23 cellular contexts compared by ENCODE assay signal in the genomic region with DNA sequence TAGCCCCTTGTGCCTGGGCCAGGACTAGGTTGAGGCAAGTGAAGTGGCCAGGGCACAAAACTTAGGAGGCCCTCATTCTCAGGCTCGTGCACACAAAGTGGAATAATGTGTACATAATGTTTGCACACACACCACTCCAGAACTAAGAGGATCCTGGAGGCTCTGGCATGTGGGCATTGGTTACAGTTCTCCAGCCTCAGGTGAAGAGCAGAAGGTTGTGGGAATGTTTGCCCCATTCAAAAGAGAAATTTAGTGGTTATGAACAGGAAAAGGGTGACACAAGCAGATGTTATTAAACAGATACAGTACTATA. TPM values are rescaled to one million over a fixed set of nuclear protein-coding genes. Genes with fewer than 3 reads are reported as not detected.
A peak's percentile ranks its signal among the peaks of the same experiment; 100 is the strongest.
DNase-seq lines count a peak whose midpoint lies in the region; ATAC-seq and TF ChIP-seq lines count a peak whose summit lies in the region.
"Had no signal": no experiment of that assay in that cellular context is flagged by ENCODE, and none has a peak within 500 bp of the region (broad histone marks: within the 10 kb centered on the region; RNA-seq: fewer than 3 reads in every experiment).

No MANE protein-coding gene starts in this region.

- H3K27me3 ChIP-seq in CD4-positive, alpha-beta memory T cell (ENCODE audit: insufficient read depth, low read length) = no peaks in the 10 kb centered on the region
- H3K27me3 ChIP-seq in foreskin keratinocyte (no peaks in the 10 kb centered on the region), SK-N-SH (ENCODE audit: insufficient read depth) (no peaks in the 10 kb centered on the region)
- H3K27me3 ChIP-seq: BE2C, SJSA1 had no signal

- no peak overlapping the region for H3K4me3 ChIP-seq in CD4-positive, alpha-beta memory T cell (ENCODE audit: low read length in 2 of 2)
- H3K4me3 ChIP-seq in LNCaP clone FGC (ENCODE audit: low read depth, low read length) (no peak overlapping the region), SK-N-SH (ENCODE audit: low read depth in 2 of 2, low read length in 1 of 2) (no peak overlapping the region)
- H3K4me3 ChIP-seq: SJSA1 had no signal

- no peak for DNase-seq in CD4-positive, alpha-beta memory T cell
- DNase-seq in LNCaP clone FGC (ENCODE audit: low read depth) = peak; percentile 49
- no peak for DNase-seq in foreskin keratinocyte
- DNase-seq in pons (ENCODE audit: low spot score) = no peak
- no peak for DNase-seq in SK-N-SH
- no peak for DNase-seq in hypothalamus (lab: John Stamatoyannopoulos, UW)
- DNase-seq: BE2C; Calu3; CD4-positive, CD25-positive, alpha-beta regulatory T cell; EL; GF-D8; IMR-90; NCI-H1436; NCI-H2171; NCI-H345; NCI-H524; NCI-H774; OCI-M1 had no signal

- POLR2A ChIA-PET in CD4-positive, alpha-beta memory T cell (lab: Charles Lee; ENCODE audit: partially characterized antibody) = no interaction called here
- POLR2A ChIA-PET in SK-N-SH (lab: Yijun Ruan, JAX) = no interaction called here

- H3K9ac ChIP-seq in SK-N-SH = no peak overlapping the region
- H3K9ac ChIP-seq: KMS-11 had no signal

- H4K20me1 ChIP-seq in SK-N-SH (ENCODE audit: insufficient read depth) = 0 out of 2 replicates have a peak, but pooled peaks cover 2% of the 10 kb centered on the region

- H3K4me1 ChIP-seq in CD4-positive, alpha-beta memory T cell (ENCODE audit: insufficient read depth, low read length) = peaks cover 16% of the 10 kb centered on the region
- H3K4me1 ChIP-seq in foreskin keratinocyte (peaks cover 7% of the 10 kb centered on the region), SK-N-SH (ENCODE audit: control insufficient read depth in 1 of 2, insufficient read depth in 2 of 2, low read depth in 1 of 2, low read length in 1 of 2) (peaks cover 0 to 15% of the 10 kb centered on the region in 2 experiments; a peak in 1 of 4 replicates)
- H3K4me1 ChIP-seq: BE2C, SJSA1 had no signal

- H3K9me2 ChIP-seq in SK-N-SH = no peaks in the 10 kb centered on the region

- no peak for TF ChIP-seq EP300 in SK-N-SH (IDR thresholded peaks at IDR 0.05; ENCODE audit: borderline replicate concordance in 1 of 2, low read depth in 1 of 2, low read length in 1 of 2)

- H3F3A ChIP-seq in SK-N-SH (replicated peaks; ENCODE audit: insufficient read depth) = no peaks in the 10 kb centered on the region

- H3K4me2 ChIP-seq in SK-N-SH = no peak overlapping the region
- H3K4me2 ChIP-seq: KMS-11 had no signal

- H3K4me1 Mint-ChIP-seq in CD4-positive, alpha-beta memory T cell = peaks cover 40 to 78% (median 57%) of the 10 kb centered on the region in 4 donors
- H3K4me1 Mint-ChIP-seq in stimulated activated memory B cell treated with anti-CD40 and anti-IgM and Interleukin-4, amounts not matched to agents 10 μg/mL and 1 μg/mL and 100 μg/mL, for 72 hours = peaks cover 41% of the 10 kb centered on the region

- intact Hi-C loops in CD4-positive, alpha-beta memory T cell (cut with micrococcal nuclease) = no loop called here

- TF ChIP-seq RAD21 in SK-N-SH (IDR thresholded peaks at IDR 0.05; ENCODE audit: low read length) = no peak

- no peaks in the 10 kb centered on the region for H3K9me3 ChIP-seq in CD4-positive, alpha-beta memory T cell (ENCODE audit: control insufficient read depth in 1 of 2, low read length in 2 of 2)
- no peaks in the 10 kb centered on the region for H3K9me3 ChIP-seq in SK-N-SH
- H3K9me3 ChIP-seq: BE2C, SJSA1 had no signal

- H3K79me2 ChIP-seq in SK-N-SH (ENCODE audit: insufficient read depth) = peaks cover 61% of the 10 kb centered on the region

- peak overlapping the region in 4 of 7 donors; percentile 18 to 77 (median 50) for H3K27ac Mint-ChIP-seq in CD4-positive, alpha-beta memory T cell
- peak overlapping the region; percentile 53 for H3K27ac Mint-ChIP-seq in stimulated activated memory B cell treated with anti-CD40 and anti-IgM and Interleukin-4, amounts not matched to agents 10 μg/mL and 1 μg/mL and 100 μg/mL, for 72 hours
- H3K27ac Mint-ChIP-seq: T-helper 1 cell treated with Interleukin-12 subunit alpha and Interleukin-12 subunit beta and Interleukin-4 antibody, amounts not matched to agents 30 μg/mL and 1 μg/mL, for 36 hours had no signal

- H2AFZ ChIP-seq in SK-N-SH (ENCODE audit: low read depth) = no peak overlapping the region

- H3K36me3 ChIP-seq in CD4-positive, alpha-beta memory T cell (ENCODE audit: insufficient read depth, low read length) = peaks cover 28% of the 10 kb centered on the region
- H3K36me3 ChIP-seq in SK-N-SH (replicated peaks in 1 of 2; ENCODE audit: control insufficient read depth in 1 of 2, insufficient read depth in 2 of 2, low read length in 1 of 2) = peaks cover 25 to 30% of the 10 kb centered on the region in 2 experiments

- CTCF ChIA-PET in CD4-positive, alpha-beta memory T cell (lab: Charles Lee; ENCODE audit: partially characterized antibody) = no interaction called here
- CTCF ChIA-PET in SK-N-SH (lab: Yijun Ruan, JAX) = interaction anchor here (2.5 to 9.4 kb wide), 2 partner anchors 239 to 374 kb away, joined by 8 to 102 read pairs; no protein-coding TSS in a partner anchor

- peaks cover 0 to 1% (median 0%) of the 10 kb centered on the region in 8 donors for H3K9me3 Mint-ChIP-seq in CD4-positive, alpha-beta memory T cell
- H3K9me3 Mint-ChIP-seq in stimulated activated memory B cell treated with anti-CD40 and anti-IgM and Interleukin-4, amounts not matched to agents 10 μg/mL and 1 μg/mL and 100 μg/mL, for 72 hours = no peaks in the 10 kb centered on the region
- H3K9me3 Mint-ChIP-seq: CD4-positive, CD25-positive, alpha-beta regulatory T cell; T-helper 1 cell treated with Interleukin-12 subunit alpha and Interleukin-12 subunit beta and Interleukin-4 antibody, amounts not matched to agents 30 μg/mL and 1 μg/mL, for 36 hours had no signal

- H3K36me3 Mint-ChIP-seq in CD4-positive, alpha-beta memory T cell = peaks cover 51% of the 10 kb centered on the region in 2 donors
- H3K36me3 Mint-ChIP-seq in stimulated activated memory B cell treated with anti-CD40 and anti-IgM and Interleukin-4, amounts not matched to agents 10 μg/mL and 1 μg/mL and 100 μg/mL, for 72 hours = peaks cover 33% of the 10 kb centered on the region

- H3K27ac ChIP-seq in CD4-positive, alpha-beta memory T cell (ENCODE audit: low read depth, low read length) = no peak overlapping the region
- H3K27ac ChIP-seq in foreskin keratinocyte = peak overlapping the region; percentile 35
- H3K27ac ChIP-seq in SK-N-SH (ENCODE audit: low read depth in 2 of 2, low read length in 1 of 2) = no peak overlapping the region
- H3K27ac ChIP-seq: KMS-11, SJSA1 had no signal

- TF ChIP-seq CTCF in LNCaP clone FGC (IDR thresholded peaks at IDR 0.05; ENCODE audit: control insufficient read depth, extremely low read depth, insufficient read depth) (no peak), foreskin keratinocyte (conservative IDR thresholded peaks at IDR 0.05) (no peak), SK-N-SH (IDR thresholded peaks at IDR 0.05) (no peak)

- H3K27me3 Mint-ChIP-seq in CD4-positive, alpha-beta memory T cell = no peaks in the 10 kb centered on the region
- H3K27me3 Mint-ChIP-seq in stimulated activated memory B cell treated with anti-CD40 and anti-IgM and Interleukin-4, amounts not matched to agents 10 μg/mL and 1 μg/mL and 100 μg/mL, for 72 hours = no peaks in the 10 kb centered on the region
- H3K27me3 Mint-ChIP-seq: CD4-positive, CD25-positive, alpha-beta regulatory T cell had no signal

- no peak for ATAC-seq in foreskin keratinocyte
- no peak for ATAC-seq in stimulated activated memory B cell treated with anti-CD40 and anti-IgM and Interleukin-4, amounts not matched to agents 10 μg/mL and 1 μg/mL and 100 μg/mL, for 72 hours
- ATAC-seq: Right ventricle myocardium inferior had no signal

- no peak overlapping the region for H3K4me3 Mint-ChIP-seq in CD4-positive, alpha-beta memory T cell
- H3K4me3 Mint-ChIP-seq in stimulated activated memory B cell treated with anti-CD40 and anti-IgM and Interleukin-4, amounts not matched to agents 10 μg/mL and 1 μg/mL and 100 μg/mL, for 72 hours = no peak overlapping the region
- H3K4me3 Mint-ChIP-seq: T-helper 1 cell treated with Interleukin-12 subunit alpha and Interleukin-12 subunit beta and Interleukin-4 antibody, amounts not matched to agents 30 μg/mL and 1 μg/mL, for 36 hours had no signal

- 100% methylated on average over 1 of the region's 1 CpG for WGBS in SK-N-SH (ENCODE audit: low lambda C conversion rate)

TF ChIP-seq in SK-N-SH, 30 proteins besides CTCF, POLR2A, EP300 and RAD21 (continues in another document):
- TF ChIP-seq MXI1 (IDR thresholded peaks at IDR 0.05; ENCODE audit: low read depth, low read length) (no peak), JUND (IDR thresholded peaks at IDR 0.05) (no peak)
- TF ChIP-seq, protein P1, sequence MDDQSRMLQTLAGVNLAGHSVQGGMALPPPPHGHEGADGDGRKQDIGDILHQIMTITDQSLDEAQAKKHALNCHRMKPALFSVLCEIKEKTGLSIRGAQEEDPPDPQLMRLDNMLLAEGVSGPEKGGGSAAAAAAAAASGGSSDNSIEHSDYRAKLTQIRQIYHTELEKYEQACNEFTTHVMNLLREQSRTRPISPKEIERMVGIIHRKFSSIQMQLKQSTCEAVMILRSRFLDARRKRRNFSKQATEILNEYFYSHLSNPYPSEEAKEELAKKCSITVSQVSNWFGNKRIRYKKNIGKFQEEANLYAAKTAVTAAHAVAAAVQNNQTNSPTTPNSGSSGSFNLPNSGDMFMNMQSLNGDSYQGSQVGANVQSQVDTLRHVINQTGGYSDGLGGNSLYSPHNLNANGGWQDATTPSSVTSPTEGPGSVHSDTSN (IDR thresholded peaks at IDR 0.05) = no peak
- TF ChIP-seq, protein P2, sequence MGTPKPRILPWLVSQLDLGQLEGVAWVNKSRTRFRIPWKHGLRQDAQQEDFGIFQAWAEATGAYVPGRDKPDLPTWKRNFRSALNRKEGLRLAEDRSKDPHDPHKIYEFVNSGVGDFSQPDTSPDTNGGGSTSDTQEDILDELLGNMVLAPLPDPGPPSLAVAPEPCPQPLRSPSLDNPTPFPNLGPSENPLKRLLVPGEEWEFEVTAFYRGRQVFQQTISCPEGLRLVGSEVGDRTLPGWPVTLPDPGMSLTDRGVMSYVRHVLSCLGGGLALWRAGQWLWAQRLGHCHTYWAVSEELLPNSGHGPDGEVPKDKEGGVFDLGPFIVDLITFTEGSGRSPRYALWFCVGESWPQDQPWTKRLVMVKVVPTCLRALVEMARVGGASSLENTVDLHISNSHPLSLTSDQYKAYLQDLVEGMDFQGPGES (IDR thresholded peaks at IDR 0.05; ENCODE audit: low read depth, low read length) = no peak

RNA-seq across cellular contexts. Expression of gene ASB7, which starts 31.3 kb away (rescaled TPM):
- total RNA-seq in CD4-positive, alpha-beta memory T cell = 10 to 100 TPM; 19.5 to 20.0 TPM
- polyA plus RNA-seq in CD4-positive, alpha-beta memory T cell = 10 to 100 TPM; 14.3 to 15.9 TPM
- 10.9 and 11.8 TPM in 2 replicates for total RNA-seq in foreskin keratinocyte
- polyA plus RNA-seq in foreskin keratinocyte = 3.3 and 3.7 TPM in 2 replicates
- polyA plus RNA-seq in SK-N-SH (2012; rRNA removed) = 6.1 and 7.7 TPM in 2 replicates
- 6.7 and 7.4 TPM in 2 replicates for polyA plus RNA-seq in SK-N-SH (2012; cell fraction: cytosol; rRNA removed)
- 4.7 and 7.1 TPM in 2 replicates for polyA plus RNA-seq in SK-N-SH (2012; cell fraction: nucleus; rRNA removed)

RNA-seq across cellular contexts. Expression of gene LINS1, which starts 31.7 kb away (rescaled TPM):
- total RNA-seq in CD4-positive, alpha-beta memory T cell = 10 to 100 TPM; 76.4 to 84.0 TPM
- polyA plus RNA-seq in CD4-positive, alpha-beta memory T cell = 10 to 100 TPM; 65.8 to 81.3 TPM
- 11.9 and 12.4 TPM in 2 replicates for total RNA-seq in foreskin keratinocyte
- 4.4 and 5.5 TPM in 2 replicates for polyA plus RNA-seq in foreskin keratinocyte
- 5.0 and 6.9 TPM in 2 replicates for polyA plus RNA-seq in SK-N-SH (2012; rRNA removed)
- polyA plus RNA-seq in SK-N-SH (2012; cell fraction: cytosol; rRNA removed) = 4.6 and 4.7 TPM in 2 replicates
- polyA plus RNA-seq in SK-N-SH (2012; cell fraction: nucleus; rRNA removed) = 10.8 and 22.3 TPM in 2 replicates
